15 cellular contexts compared by ENCODE assay signal in genomic region chr4:121980643-121981042, GRCh38.
"Had no signal": no experiment of that assay in that cellular context is flagged by ENCODE, and none has a peak within 500 bp of the region (broad histone marks: within the 10 kb centered on the region; RNA-seq: fewer than 3 reads in every experiment).

No MANE protein-coding gene starts in this region.

- DNase-seq: activated CD4-positive, alpha-beta T cell treated with anti-CD3 and anti-CD28 coated beads for 4 hours; activated CD8-positive, alpha-beta T cell treated with anti-CD3 and anti-CD28 coated beads, Interleukin-2, amount 10 ng/mL, durations not matched to agents 7 days and 5 days; activated naive CD4-positive, alpha-beta T cell treated with anti-CD3 and anti-CD28 coated beads, Interleukin-2, amount 10 ng/mL, durations not matched to agents 7 days and 5 days; colonic mucosa; left lung; mesendoderm; nephron progenitor cell; psoas muscle; stimulated activated CD4-positive, alpha-beta T cell treated with anti-CD3 and anti-CD28 coated beads, Interleukin-2, amount 100 ng/mL, for 24 hours; stimulated activated naive B cell treated with anti-CD40 and anti-IgM and Interleukin-4, amounts not matched to agents 10 μg/mL and 1 μg/mL and 100 μg/mL, for 72 hours had no signal

- ATAC-seq: activated CD8-positive, alpha-beta T cell treated with anti-CD3 and anti-CD28 coated beads, Interleukin-2, amount 10 ng/mL, durations not matched to agents 7 days and 5 days; activated T-helper 17 cell treated with anti-CD3 and anti-CD28 coated beads, Interleukin-2, amount 50 U/mL, for 72 hours; left lung; psoas muscle; sciatic nerve; stimulated activated naive B cell treated with anti-CD40 and anti-IgM and Interleukin-4, amounts not matched to agents 10 μg/mL and 1 μg/mL and 100 μg/mL, for 72 hours had no signal

- H3K4me3 ChIP-seq: cardiac muscle cell, colonic mucosa, left lung, psoas muscle, tibial nerve, vagina had no signal
